ENCODE assay signal across 8 cellular contexts in genomic region chr2:233165895-233166661, GRCh38.
A peak's percentile ranks its signal among the peaks of the same experiment; 100 is the strongest.
DNase-seq lines count a peak whose midpoint lies in the region; ATAC-seq and TF ChIP-seq lines count a peak whose summit lies in the region.

No MANE protein-coding gene starts in this region.

- H3K4me3 ChIP-seq in effector memory CD4-positive, alpha-beta T cell (ENCODE audit: insufficient read depth, low read depth, low read length, poor library complexity, severe bottlenecking): peak overlapping the region; percentile 9

- H3K27me3 ChIP-seq in effector memory CD4-positive, alpha-beta T cell (replicated peaks; ENCODE audit: control insufficient read depth, insufficient read depth, low read length, poor library complexity, severe bottlenecking): no peaks in the 10 kb centered on the region

- H3K4me1 Mint-ChIP-seq in osteocyte (ENCODE audit: unreplicated experiment): peaks cover 18% of the 10 kb centered on the region
- no peaks in the 10 kb centered on the region for H3K4me1 Mint-ChIP-seq in progenitor cell of endocrine pancreas (ENCODE audit: low read depth)

- H3K27me3 Mint-ChIP-seq in osteocyte (ENCODE audit: unreplicated experiment) (no peaks in the 10 kb centered on the region), progenitor cell of endocrine pancreas (peaks cover 4% of the 10 kb centered on the region)

- TF ChIP-seq CTCF in osteocyte (IDR thresholded peaks at IDR 0.05): no peak
- no peak for TF ChIP-seq CTCF in progenitor cell of endocrine pancreas (IDR thresholded peaks at IDR 0.05; ENCODE audit: unreplicated experiment)

- peaks cover 25% of the 10 kb centered on the region for H3K4me1 ChIP-seq in effector memory CD4-positive, alpha-beta T cell (ENCODE audit: control insufficient read depth, insufficient read depth, low read length, poor library complexity, severe bottlenecking)

- no peaks in the 10 kb centered on the region for H3K9me3 Mint-ChIP-seq in osteocyte (ENCODE audit: unreplicated experiment)
- H3K9me3 Mint-ChIP-seq in progenitor cell of endocrine pancreas (ENCODE audit: low read depth): no peaks in the 10 kb centered on the region

- DNase-seq in GM04504 (ENCODE audit: low read depth) (peak; percentile 7), osteocyte (ENCODE audit: extremely low spot score, unreplicated experiment) (peak; percentile 92), NCI-H748 treated with DMSO at 0.1 percent for 48 hours (lab: John Stamatoyannopoulos, UW) (no peak), progenitor cell of endocrine pancreas (ENCODE audit: low spot score, unreplicated experiment) (no peak), GM19238 (ENCODE audit: insufficient read length, low spot score) (no peak)
- DNase-seq in effector memory CD4-positive, alpha-beta T cell: no peak

- H3K27ac ChIP-seq in effector memory CD4-positive, alpha-beta T cell (ENCODE audit: insufficient read depth, low read length, poor library complexity, severe bottlenecking): peak overlapping the region; percentile 15

- peak overlapping the region; percentile 46 for H3K4me3 Mint-ChIP-seq in osteocyte (ENCODE audit: unreplicated experiment)
- no peak overlapping the region for H3K4me3 Mint-ChIP-seq in progenitor cell of endocrine pancreas (ENCODE audit: low read depth)

- no peaks in the 10 kb centered on the region for H3K36me3 Mint-ChIP-seq in osteocyte (ENCODE audit: unreplicated experiment)
- no peaks in the 10 kb centered on the region for H3K36me3 Mint-ChIP-seq in progenitor cell of endocrine pancreas (ENCODE audit: insufficient read depth)

- H3K36me3 ChIP-seq in effector memory CD4-positive, alpha-beta T cell (ENCODE audit: control insufficient read depth, insufficient read depth, low read length): peaks cover 71% of the 10 kb centered on the region

- no peak for ATAC-seq in GM19324 (IDR thresholded peaks at IDR 0.05; ENCODE audit: low FRiP score, unreplicated experiment)

- H3K27ac Mint-ChIP-seq in osteocyte (ENCODE audit: unreplicated experiment): peak overlapping the region; percentile 81
- no peak overlapping the region for H3K27ac Mint-ChIP-seq in progenitor cell of endocrine pancreas

- no peaks in the 10 kb centered on the region for H3K9me3 ChIP-seq in effector memory CD4-positive, alpha-beta T cell (ENCODE audit: control insufficient read depth, low read length)

TF ChIP-seq in PFSK-1, 5 proteins besides CTCF, POLR2A, EP300 and RAD21:
- 0 out of 4 replicates have a peak, but pooled peaks of 1 of the 2 experiments have one; percentile 12 for TF ChIP-seq REST (IDR thresholded peaks at IDR 0.05; ENCODE audit: insufficient read depth in 1 of 2, low read depth in 2 of 2, low read length in 2 of 2)
- TF ChIP-seq SIN3A (IDR thresholded peaks at IDR 0.05; ENCODE audit: borderline replicate concordance, insufficient read depth, low read length): no peak
- TF ChIP-seq FOXP2 (optimal IDR thresholded peaks at IDR 0.05; ENCODE audit: borderline replicate concordance, extremely low read depth, extremely low read length, insufficient read depth): peak; percentile 34

Comparison
In these comparisons a context has a peak if more than half of its experiments do, and no peak if none do; other contexts are left out.
1. DNase-seq: peak in GM04504 (single experiment) and osteocyte (single experiment); none in effector memory CD4-positive, alpha-beta T cell (0 of 3), NCI-H748 treated with DMSO at 0.1 percent for 48 hours (single experiment), progenitor cell of endocrine pancreas (single experiment) and GM19238 (single experiment).